Comparison of ENCODE assay signal across 18 cellular contexts in the genomic region with DNA sequence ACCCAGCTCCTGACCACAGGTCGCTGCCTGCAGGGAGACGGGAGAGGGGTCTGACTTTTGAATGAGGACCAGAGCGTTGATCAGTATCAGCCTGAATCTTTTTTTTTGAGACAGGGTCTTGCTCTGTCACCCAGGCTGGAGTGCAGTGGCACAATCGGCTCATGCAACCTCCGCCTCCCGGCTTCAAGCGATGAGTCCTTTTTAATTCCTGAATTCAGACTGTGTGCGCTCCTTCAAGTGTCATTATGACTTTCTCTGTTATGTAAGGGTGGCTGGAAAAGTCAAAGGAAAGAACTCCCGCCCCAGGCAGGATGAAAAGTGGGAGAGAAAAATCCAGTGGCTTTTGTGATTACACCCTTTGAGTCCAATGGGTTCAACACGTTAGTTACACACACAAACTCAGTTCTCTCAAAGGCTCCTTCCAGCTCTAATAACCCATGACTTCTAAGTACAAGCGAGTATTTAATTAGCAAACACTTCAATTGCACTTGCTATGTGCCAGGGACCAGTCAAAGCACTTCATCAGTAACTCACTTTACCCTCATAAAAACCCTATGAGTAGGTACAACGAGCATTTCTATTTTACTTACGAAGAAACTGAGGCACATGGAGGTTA.
"Had no signal": no experiment of that assay in that cellular context is flagged by ENCODE, and none has a peak within 500 bp of the region (broad histone marks: within the 10 kb centered on the region; RNA-seq: fewer than 3 reads in every experiment).

No MANE protein-coding gene starts in this region.

- H3K27me3 ChIP-seq: hepatocyte, neutrophil, testis, transverse colon had no signal

- H3K27ac ChIP-seq: dorsolateral prefrontal cortex, hepatocyte, neutrophil, testis, transverse colon had no signal

- H3K9me3 ChIP-seq: mucosa of descending colon, neutrophil, testis, transverse colon had no signal

- ATAC-seq: left colon; mucosa of descending colon; naive thymus-derived CD8-positive, alpha-beta T cell; sciatic nerve; stimulated activated naive B cell treated with anti-CD40 and anti-IgM and Interleukin-4, amounts not matched to agents 10 μg/mL and 1 μg/mL and 100 μg/mL, for 72 hours; stimulated activated naive CD8-positive, alpha-beta T cell treated with anti-CD3 and anti-CD28 coated beads, Interleukin-15, amount 100 ng/mL, for 72 hours had no signal

- H3K27ac Mint-ChIP-seq: naive thymus-derived CD8-positive, alpha-beta T cell; stimulated activated naive B cell treated with anti-CD40 and anti-IgM and Interleukin-4, amounts not matched to agents 10 μg/mL and 1 μg/mL and 100 μg/mL, for 72 hours; stimulated activated naive CD8-positive, alpha-beta T cell treated with anti-CD3 and anti-CD28 coated beads, Interleukin-15, amount 100 ng/mL, for 72 hours had no signal

- H3K4me1 ChIP-seq: testis, transverse colon had no signal

- H3K27me3 Mint-ChIP-seq: stimulated activated naive B cell treated with anti-CD40 and anti-IgM and Interleukin-4, amounts not matched to agents 10 μg/mL and 1 μg/mL and 100 μg/mL, for 72 hours; stimulated activated naive CD8-positive, alpha-beta T cell treated with anti-CD3 and anti-CD28 coated beads, Interleukin-15, amount 100 ng/mL, for 72 hours had no signal

- H3K4me3 ChIP-seq: dorsolateral prefrontal cortex, hepatocyte, mucosa of descending colon, testis, transverse colon had no signal

- H3K9me3 Mint-ChIP-seq: stimulated activated naive B cell treated with anti-CD40 and anti-IgM and Interleukin-4, amounts not matched to agents 10 μg/mL and 1 μg/mL and 100 μg/mL, for 72 hours; stimulated activated naive CD8-positive, alpha-beta T cell treated with anti-CD3 and anti-CD28 coated beads, Interleukin-15, amount 100 ng/mL, for 72 hours had no signal

- DNase-seq: cortex of kidney; dorsolateral prefrontal cortex; effector CD8-positive, alpha-beta T cell; foreskin melanocyte; head of caudate nucleus; left colon; mucosa of descending colon; naive thymus-derived CD8-positive, alpha-beta T cell; posterior cingulate gyrus; stimulated activated CD4-positive, alpha-beta T cell treated with anti-CD3 and anti-CD28 coated beads, Interleukin-2, amount 100 ng/mL, for 24 hours; stimulated activated CD4-positive, alpha-beta T cell treated with anti-CD3 and anti-CD28 coated beads, Interleukin-4, amount 100 ng/mL, for 4 hours; stimulated activated naive B cell treated with anti-CD40 and anti-IgM and Interleukin-4, amounts not matched to agents 10 μg/mL and 1 μg/mL and 100 μg/mL, for 72 hours; stimulated activated naive CD8-positive, alpha-beta T cell treated with anti-CD3 and anti-CD28 coated beads, Interleukin-15, amount 100 ng/mL, for 72 hours; testis; transverse colon had no signal

- H3K4me3 Mint-ChIP-seq: naive thymus-derived CD8-positive, alpha-beta T cell; stimulated activated naive B cell treated with anti-CD40 and anti-IgM and Interleukin-4, amounts not matched to agents 10 μg/mL and 1 μg/mL and 100 μg/mL, for 72 hours; stimulated activated naive CD8-positive, alpha-beta T cell treated with anti-CD3 and anti-CD28 coated beads, Interleukin-15, amount 100 ng/mL, for 72 hours had no signal

- H3K36me3 ChIP-seq: neutrophil, transverse colon had no signal

- H3K36me3 Mint-ChIP-seq: naive thymus-derived CD8-positive, alpha-beta T cell; stimulated activated naive B cell treated with anti-CD40 and anti-IgM and Interleukin-4, amounts not matched to agents 10 μg/mL and 1 μg/mL and 100 μg/mL, for 72 hours had no signal

- H3K4me1 Mint-ChIP-seq: naive thymus-derived CD8-positive, alpha-beta T cell; stimulated activated naive B cell treated with anti-CD40 and anti-IgM and Interleukin-4, amounts not matched to agents 10 μg/mL and 1 μg/mL and 100 μg/mL, for 72 hours; stimulated activated naive CD8-positive, alpha-beta T cell treated with anti-CD3 and anti-CD28 coated beads, Interleukin-15, amount 100 ng/mL, for 72 hours had no signal
